Comparison of ENCODE assay signal across 29 cellular contexts in the genomic region with DNA sequence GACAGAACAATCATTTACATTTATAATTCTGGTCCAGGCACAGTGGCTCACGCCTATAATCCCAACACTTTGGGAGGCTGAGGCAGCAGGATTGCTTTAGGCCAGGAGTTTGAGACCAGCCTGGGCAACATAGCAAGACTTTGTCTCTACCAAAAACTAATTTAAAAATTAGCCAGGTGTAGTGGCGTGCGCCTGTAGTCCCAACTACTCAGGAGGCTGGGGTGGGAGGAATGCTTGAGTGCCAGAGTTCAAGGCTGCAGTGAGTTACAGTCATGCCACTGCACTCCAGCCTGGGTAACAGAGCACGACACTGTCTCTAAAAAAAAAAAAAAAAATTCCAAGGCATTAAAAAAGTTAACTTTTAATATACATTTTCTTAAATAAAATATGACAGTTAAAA.
"Had no signal": no experiment of that assay in that cellular context is flagged by ENCODE, and none has a peak within 500 bp of the region (broad histone marks: within the 10 kb centered on the region; RNA-seq: fewer than 3 reads in every experiment).

No MANE protein-coding gene starts in this region.

- H3K9me3 ChIP-seq: heart right ventricle, left lung, lower lobe of right lung, neutrophil, sigmoid colon, spleen, suprapubic skin, thoracic aorta, tibial nerve, uterus had no signal

- H2AFZ ChIP-seq: hepatocyte, neural progenitor cell, parathyroid adenoma had no signal

- ATAC-seq: left colon; natural killer cell; right cardiac atrium; stimulated activated effector memory CD8-positive, alpha-beta T cell treated with anti-CD3 and anti-CD28 coated beads, Interleukin-12 subunit alpha, Interleukin-12 subunit beta, amount 100 ng/mL, for 72 hours had no signal

- H3K27ac ChIP-seq: left lung, lower lobe of right lung, neural progenitor cell, neutrophil, parathyroid adenoma, suprapubic skin, thoracic aorta, tibial nerve, uterus had no signal

- H3K9ac ChIP-seq: neural progenitor cell, parathyroid adenoma had no signal

- DNase-seq: heart right ventricle; islet precursor cell; left colon; left lung; lower lobe of right lung; mammary epithelial cell; mesenchymal stem cell; naive B cell; natural killer cell; nephron progenitor cell; occipital lobe; retina; right cardiac atrium; sigmoid colon; small intestine; spleen; stimulated activated CD4-positive, alpha-beta T cell treated with anti-CD3 and anti-CD28 coated beads, Interleukin-4, amount 100 ng/mL, for 24 hours; stimulated activated naive CD4-positive, alpha-beta T cell; uterus had no signal

- H3K27ac Mint-ChIP-seq: natural killer cell; nephron progenitor cell; neural progenitor cell; stimulated activated effector memory CD8-positive, alpha-beta T cell treated with anti-CD3 and anti-CD28 coated beads, Interleukin-12 subunit alpha, Interleukin-12 subunit beta, amount 100 ng/mL, for 72 hours; stimulated activated naive CD8-positive, alpha-beta T cell treated with anti-CD3 and anti-CD28 coated beads, Interleukin-15, Interleukin-2, amounts not matched to agents 100 ng/mL and 50 ng/mL, for 24 hours; type B pancreatic cell had no signal

- H3K4me3 ChIP-seq: heart right ventricle, hepatocyte, left lung, lower lobe of right lung, neural progenitor cell, sigmoid colon, spleen, suprapubic skin, thoracic aorta, tibial nerve, uterus had no signal

- H3K36me3 ChIP-seq: lower lobe of right lung, neural progenitor cell, sigmoid colon, thoracic aorta, uterus had no signal

- H3K27me3 Mint-ChIP-seq: naive B cell; stimulated activated naive CD8-positive, alpha-beta T cell treated with anti-CD3 and anti-CD28 coated beads, Interleukin-15, Interleukin-2, amounts not matched to agents 100 ng/mL and 50 ng/mL, for 24 hours had no signal

- H3K79me2 ChIP-seq: hepatocyte had no signal

- H3K4me2 ChIP-seq: hepatocyte, neural progenitor cell had no signal

- H3K4me1 ChIP-seq: lower lobe of right lung, parathyroid adenoma, suprapubic skin, uterus had no signal

- H3K9me3 Mint-ChIP-seq: naive B cell; natural killer cell; nephron progenitor cell; neural progenitor cell; stimulated activated effector memory CD8-positive, alpha-beta T cell treated with anti-CD3 and anti-CD28 coated beads, Interleukin-12 subunit alpha, Interleukin-12 subunit beta, amount 100 ng/mL, for 72 hours; stimulated activated naive CD8-positive, alpha-beta T cell treated with anti-CD3 and anti-CD28 coated beads, Interleukin-15, Interleukin-2, amounts not matched to agents 100 ng/mL and 50 ng/mL, for 24 hours; type B pancreatic cell had no signal

- H3K36me3 Mint-ChIP-seq: natural killer cell; neural progenitor cell; stimulated activated effector memory CD8-positive, alpha-beta T cell treated with anti-CD3 and anti-CD28 coated beads, Interleukin-12 subunit alpha, Interleukin-12 subunit beta, amount 100 ng/mL, for 72 hours had no signal

- H3K4me3 Mint-ChIP-seq: naive B cell; natural killer cell; nephron progenitor cell; neural progenitor cell; stimulated activated effector memory CD8-positive, alpha-beta T cell treated with anti-CD3 and anti-CD28 coated beads, Interleukin-12 subunit alpha, Interleukin-12 subunit beta, amount 100 ng/mL, for 72 hours; stimulated activated naive CD8-positive, alpha-beta T cell treated with anti-CD3 and anti-CD28 coated beads, Interleukin-15, Interleukin-2, amounts not matched to agents 100 ng/mL and 50 ng/mL, for 24 hours; type B pancreatic cell had no signal

- H3K4me1 Mint-ChIP-seq: nephron progenitor cell, neural progenitor cell had no signal

- H3K27me3 ChIP-seq: heart right ventricle, hepatocyte, left lung, neural progenitor cell, neutrophil, sigmoid colon, spleen, suprapubic skin, tibial nerve, uterus had no signal
